ENCODE assay signal across 1 cellular context in the genomic region with DNA sequence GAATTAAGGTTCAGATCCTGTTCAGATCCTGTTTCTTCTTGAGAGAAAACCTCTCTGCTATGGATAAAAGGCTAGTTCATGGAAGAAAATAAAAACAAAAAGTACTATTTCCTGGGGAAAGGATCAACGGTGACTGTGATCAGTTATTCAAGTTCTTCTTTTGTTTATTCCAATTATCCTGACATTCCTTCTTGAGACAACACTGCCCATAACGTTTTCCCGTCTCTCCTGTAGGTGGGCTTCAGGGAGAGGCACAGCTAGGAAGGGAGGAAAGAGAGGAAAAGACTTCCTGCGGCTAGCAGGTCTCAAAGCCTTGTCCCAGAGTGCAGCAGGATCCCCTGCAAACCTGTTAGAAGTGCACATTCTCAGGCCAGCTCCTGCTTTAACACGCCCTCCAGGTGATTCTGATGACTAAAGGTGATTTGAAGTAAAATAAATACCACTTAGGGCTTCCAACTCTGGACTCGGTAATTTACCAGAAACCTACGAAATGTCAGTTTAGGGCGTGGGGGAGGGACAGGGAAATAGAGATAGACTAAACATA.
TF ChIP-seq lines count a peak whose summit lies in the region.

No MANE protein-coding gene starts in this region.

TF ChIP-seq in IMR-90, 13 proteins besides CTCF, POLR2A, EP300 and RAD21 (continued from another document):
- TF ChIP-seq NFE2L2 (IDR thresholded peaks at IDR 0.05; ENCODE audit: low read depth, low read length) (no peak), MAZ (IDR thresholded peaks at IDR 0.05; ENCODE audit: borderline replicate concordance, low read depth, low read length) (no peak)
